Comparison of ENCODE assay signal across 19 cellular contexts in the genomic region with DNA sequence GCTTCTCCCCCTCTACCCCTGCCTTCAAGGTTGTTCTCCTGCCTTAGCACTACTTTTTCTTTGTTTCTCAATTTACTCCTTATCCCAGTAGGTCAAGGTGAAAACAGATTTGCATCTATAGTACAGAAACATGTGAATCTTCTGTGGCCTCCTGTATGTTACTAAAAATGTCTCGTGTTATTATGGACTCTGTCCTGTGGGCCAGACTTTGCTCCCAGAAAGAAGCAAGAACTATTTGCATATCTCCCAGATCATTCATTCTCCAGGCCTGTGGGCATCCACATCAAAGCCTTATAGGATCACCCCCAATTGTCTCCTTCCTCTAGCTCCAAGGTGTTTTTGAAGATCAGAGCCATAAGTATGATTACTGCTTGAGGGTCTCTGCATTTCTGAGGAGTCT.
"Had no signal": no experiment of that assay in that cellular context is flagged by ENCODE, and none has a peak within 500 bp of the region (broad histone marks: within the 10 kb centered on the region; RNA-seq: fewer than 3 reads in every experiment).

No MANE protein-coding gene starts in this region.

- DNase-seq: cerebellar nuclear complex; cortex of kidney; effector memory CD8-positive, alpha-beta T cell; head of caudate nucleus; kidney; left ventricle myocardium inferior; lower lobe of right lung; naive B cell; sigmoid colon; spleen; stimulated activated CD4-positive, alpha-beta T cell treated with anti-CD3 and anti-CD28 coated beads, Interleukin-4, amount 100 ng/mL, for 4 hours; transverse colon; upper lobe of right lung; uterus had no signal

- H3K36me3 ChIP-seq: left ventricle myocardium inferior, lower lobe of right lung, neural progenitor cell, prostate gland, right atrium auricular region, sigmoid colon, spleen, suprapubic skin, transverse colon, upper lobe of right lung, uterus had no signal

- H3K27me3 ChIP-seq: neural progenitor cell, right atrium auricular region, sigmoid colon, spleen, suprapubic skin, transverse colon, upper lobe of right lung, uterus had no signal

- H3K27ac ChIP-seq: left ventricle myocardium inferior, lower lobe of right lung, neural progenitor cell, prostate gland, right atrium auricular region, sigmoid colon, spleen, suprapubic skin, transverse colon, upper lobe of right lung, uterus had no signal

- H3K9me3 ChIP-seq: left ventricle myocardium inferior, lower lobe of right lung, prostate gland, right atrium auricular region, sigmoid colon, spleen, suprapubic skin, transverse colon, upper lobe of right lung, uterus had no signal

- H3K4me3 ChIP-seq: left ventricle myocardium inferior, lower lobe of right lung, neural progenitor cell, prostate gland, right atrium auricular region, sigmoid colon, spleen, suprapubic skin, transverse colon, upper lobe of right lung, uterus had no signal

- H3K4me1 ChIP-seq: prostate gland, suprapubic skin had no signal

- ATAC-seq: effector memory CD8-positive, alpha-beta T cell; lower lobe of right lung; stimulated activated memory B cell treated with anti-CD40 and anti-IgM and Interleukin-4, amounts not matched to agents 10 μg/mL and 1 μg/mL and 100 μg/mL, for 72 hours; upper lobe of right lung had no signal
